ENCODE assay signal across 15 cellular contexts in the genomic region with DNA sequence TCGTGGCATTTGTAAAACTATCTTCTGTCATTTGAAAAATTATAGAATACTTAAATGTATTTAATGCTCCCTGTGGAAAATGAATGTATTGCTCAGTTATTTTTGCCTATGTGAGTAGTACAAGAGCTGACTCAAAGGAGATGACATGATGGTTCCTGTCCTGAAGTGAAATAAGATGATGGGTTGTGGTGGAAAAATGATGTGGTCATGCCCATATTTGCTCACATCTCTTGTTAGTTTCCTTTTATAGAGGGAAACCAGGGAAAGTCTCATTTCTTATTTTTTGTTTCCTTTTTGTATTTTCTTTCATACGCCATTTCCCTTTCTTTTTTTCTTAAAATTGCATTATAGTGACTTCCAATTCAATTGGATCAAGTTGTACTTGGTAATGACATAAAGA. TPM values are rescaled to one million over a fixed set of nuclear protein-coding genes. Genes with fewer than 3 reads are reported as not detected.
DNase-seq lines count a peak whose midpoint lies in the region; ATAC-seq and TF ChIP-seq lines count a peak whose summit lies in the region.
"Had no signal": no experiment of that assay in that cellular context is flagged by ENCODE, and none has a peak within 500 bp of the region (broad histone marks: within the 10 kb centered on the region; RNA-seq: fewer than 3 reads in every experiment).

No MANE protein-coding gene starts in this region.

- H2BK120ac ChIP-seq in IMR-90 (ENCODE audit: low read depth, low read length): no peak overlapping the region

- H3K9me1 ChIP-seq in IMR-90 (ENCODE audit: insufficient read depth, low read length): no peaks in the 10 kb centered on the region

- H3K36me3 ChIP-seq in IMR-90 (ENCODE audit: control insufficient read depth, insufficient read depth, low read length): peaks cover 1% of the 10 kb centered on the region; the same call in 1 of the 2 replicates
- H3K36me3 ChIP-seq in sigmoid colon: no peaks in the 10 kb centered on the region
- H3K36me3 ChIP-seq in A673 (ENCODE audit: insufficient read depth, low read length, poor library complexity, severe bottlenecking): no peaks in the 10 kb centered on the region

- H4K91ac ChIP-seq in IMR-90 (ENCODE audit: insufficient read depth, low read depth, low read length): no peak overlapping the region

- in situ Hi-C loops in IMR-90 (cut with MboI; ENCODE audit: low sequenced_read_pairs): no loop called here

- no peak overlapping the region for H3K4ac ChIP-seq in IMR-90 (ENCODE audit: low read depth, low read length)

- dilution Hi-C loops in IMR-90 (cut with HindIII; ENCODE audit: low sequenced_read_pairs, unreplicated experiment): no loop called here

- H3K27ac ChIP-seq in IMR-90 (ENCODE audit: insufficient read depth, low read length): no peak overlapping the region
- H3K27ac ChIP-seq in sigmoid colon: peak overlapping the region in 3 of 4 donors; percentile 15 to 72 (median 65)
- H3K27ac ChIP-seq in A673 (ENCODE audit: low read depth, low read length, poor library complexity, severe bottlenecking): no peak overlapping the region
- H3K27ac ChIP-seq: VCaP had no signal

- H3K9ac ChIP-seq in IMR-90 (ENCODE audit: low read depth, low read length): no peak overlapping the region

- H3K4me1 ChIP-seq in IMR-90 (ENCODE audit: control insufficient read depth, insufficient read depth, low read length) (0 out of 2 replicates have a peak, but pooled peaks cover 2% of the 10 kb centered on the region), sigmoid colon (peaks cover 0 to 32% (median 11%) of the 10 kb centered on the region in 4 donors), A673 (ENCODE audit: insufficient read depth, low read length, poor library complexity, severe bottlenecking) (peaks cover 41% of the 10 kb centered on the region)

- H3K79me1 ChIP-seq in IMR-90 (ENCODE audit: low read depth in 1 of 2, low read length in 2 of 2): 0 out of 4 replicates have a peak, but pooled peaks cover 3% of the 10 kb centered on the region in 2 experiments

- peak overlapping the region; percentile 58; the same call in 1 of the 2 replicates for H3K4me2 ChIP-seq in IMR-90 (ENCODE audit: low read depth, low read length)

- no peak overlapping the region for H2AK5ac ChIP-seq in IMR-90 (ENCODE audit: low read depth, low read length)

- BruUV-seq in IMR-90 (replicated peaks; lab: Mats Ljungman, UMichigan) (no TSS peak), A673 (replicated peaks; lab: Mats Ljungman, UMichigan) (no TSS peak)

- CTCF ChIA-PET in IMR-90 (lab: Yijun Ruan, JAX): no interaction called here
- CTCF ChIA-PET in A673 (lab: Charles Lee): no interaction called here

- H2BK20ac ChIP-seq in IMR-90 (ENCODE audit: low read depth, low read length): no peak overlapping the region

- POLR2A ChIA-PET in IMR-90 (lab: Charles Lee; ENCODE audit: unreplicated experiment): no interaction called here
- POLR2A ChIA-PET in A673 (lab: Charles Lee; ENCODE audit: low non-redundant PET): no interaction called here

- peak overlapping the region; percentile 74 for H2BK5ac ChIP-seq in IMR-90 (ENCODE audit: low read depth, low read length, poor library complexity, severe bottlenecking)

- DNase-seq in IMR-90 (peak; percentile 64), dermis blood vessel endothelial cell (peak; percentile 71), sigmoid colon (no peak), NCI-H2029 (lab: John Stamatoyannopoulos, UW) (no peak), A673 (ENCODE audit: low spot score) (no peak)
- no peak for DNase-seq in activated naive CD4-positive, alpha-beta T cell (lab: John Stamatoyannopoulos, UW)
- DNase-seq: activated gamma-delta T cell; DMS153; effector CD4-positive, alpha-beta T cell; natural killer cell; stimulated activated CD4-positive, alpha-beta T cell treated with anti-CD3 and anti-CD28 coated beads, Interleukin-15, amount 100 ng/mL, for 24 hours had no signal

- H3K9me3 ChIP-seq in IMR-90 (ENCODE audit: control insufficient read depth, insufficient read depth, low read length) (no peaks in the 10 kb centered on the region), sigmoid colon (no peaks in the 10 kb centered on the region), A673 (ENCODE audit: low read depth, low read length, poor library complexity, severe bottlenecking) (no peaks in the 10 kb centered on the region)

- no peak overlapping the region for H3K23ac ChIP-seq in IMR-90 (ENCODE audit: low read depth, low read length)

- TF ChIP-seq CTCF in IMR-90 (conservative IDR thresholded peaks at IDR 0.05; ENCODE audit: low read depth, low read length) (no peak), sigmoid colon (IDR thresholded peaks at IDR 0.05) (no peak), A673 (conservative IDR thresholded peaks at IDR 0.05; ENCODE audit: low read depth, low read length) (no peak)

- TF ChIP-seq RAD21 in IMR-90 (IDR thresholded peaks at IDR 0.05; ENCODE audit: low read length): no peak

- H3K4me3 ChIP-seq in IMR-90 (ENCODE audit: insufficient read depth, low read depth, low read length) (no peak overlapping the region), sigmoid colon (no peak overlapping the region), A673 (ENCODE audit: low read depth, low read length, poor library complexity, severe bottlenecking) (no peak overlapping the region)
- H3K4me3 ChIP-seq: GM23338 had no signal

- intact Hi-C loops in IMR-90 (cut with micrococcal nuclease) (loop anchor here (5.0 kb wide), 1 partner anchor 58 kb away; no protein-coding TSS in a partner anchor), sigmoid colon (cut with DNase I) (no loop called here), A673 (cut with micrococcal nuclease; ENCODE audit: unreplicated experiment) (no loop called here)

- H3K27me3 ChIP-seq in IMR-90 (ENCODE audit: control insufficient read depth, insufficient read depth, low read length) (peaks cover 3% of the 10 kb centered on the region), sigmoid colon (no peaks in the 10 kb centered on the region), A673 (replicated peaks; ENCODE audit: insufficient read depth, low read depth, low read length, poor library complexity) (peaks cover 40% of the 10 kb centered on the region)

- TF ChIP-seq EP300 in sigmoid colon (IDR thresholded peaks at IDR 0.05): no peak

- H4K8ac ChIP-seq in IMR-90 (ENCODE audit: low read depth in 2 of 2, low read length in 2 of 2): no peak overlapping the region

- no peak overlapping the region for H3K56ac ChIP-seq in IMR-90 (ENCODE audit: extremely low read depth, insufficient read depth, low read length)

- no peak overlapping the region for H4K5ac ChIP-seq in IMR-90 (ENCODE audit: low read depth, low read length)

- WGBS in IMR-90 (ENCODE audit: extremely low coverage in 2 of 2, insufficient read length in 1 of 2), 2 experiments: no CpG with 5 or more reads among the region's 2 CpGs
- 73 to 89% methylated on average over 2 of the region's 2 CpGs for WGBS in sigmoid colon, 2 donors

- ATAC-seq in GM19351 (IDR thresholded peaks at IDR 0.05; ENCODE audit: unreplicated experiment) (peak; percentile 83), IMR-90 (ENCODE audit: low read depth) (no peak; the same call in 1 of the 2 replicates), GM21526 (IDR thresholded peaks at IDR 0.05; ENCODE audit: low FRiP score, unreplicated experiment) (no peak)
- ATAC-seq: GM23338, natural killer cell had no signal

- H2AFZ ChIP-seq in IMR-90 (replicated peaks; ENCODE audit: low read length, poor library complexity): no peak overlapping the region
- H2AFZ ChIP-seq: GM23338 had no signal

- H3K14ac ChIP-seq in IMR-90 (replicated peaks; ENCODE audit: low read depth, low read length): no peak overlapping the region

- TF ChIP-seq POLR2A in IMR-90 (IDR thresholded peaks at IDR 0.05; ENCODE audit: low read depth, low read length) (no peak), sigmoid colon (IDR thresholded peaks at IDR 0.05) (no peak)

- H2AK9ac ChIP-seq in IMR-90 (replicated peaks; ENCODE audit: low read depth, low read length, poor library complexity): no peak overlapping the region

- H2BK15ac ChIP-seq in IMR-90 (ENCODE audit: low read depth, low read length): no peak overlapping the region

- peaks cover 6% of the 10 kb centered on the region; the same call in 1 of the 2 replicates for H4K20me1 ChIP-seq in IMR-90 (ENCODE audit: insufficient read depth, low read length)

- H3K18ac ChIP-seq in IMR-90 (ENCODE audit: low read depth, low read length): no peak overlapping the region

TF ChIP-seq in IMR-90, 13 proteins besides CTCF, POLR2A, EP300 and RAD21 (continues in another document):
- TF ChIP-seq SMC3 (IDR thresholded peaks at IDR 0.05; ENCODE audit: low read depth, low read length) (no peak), NFE2L2 (IDR thresholded peaks at IDR 0.05; ENCODE audit: low read depth, low read length) (no peak), MAFK (IDR thresholded peaks at IDR 0.05; ENCODE audit: low read depth, low read length) (no peak), CEBPB (IDR thresholded peaks at IDR 0.05; ENCODE audit: low read depth, low read length) (no peak), RCOR1 (IDR thresholded peaks at IDR 0.05; ENCODE audit: insufficient replicate concordance, low read length) (no peak), CHD1 (IDR thresholded peaks at IDR 0.05; ENCODE audit: low read depth, low read length) (no peak)
- TF ChIP-seq, protein P1, sequence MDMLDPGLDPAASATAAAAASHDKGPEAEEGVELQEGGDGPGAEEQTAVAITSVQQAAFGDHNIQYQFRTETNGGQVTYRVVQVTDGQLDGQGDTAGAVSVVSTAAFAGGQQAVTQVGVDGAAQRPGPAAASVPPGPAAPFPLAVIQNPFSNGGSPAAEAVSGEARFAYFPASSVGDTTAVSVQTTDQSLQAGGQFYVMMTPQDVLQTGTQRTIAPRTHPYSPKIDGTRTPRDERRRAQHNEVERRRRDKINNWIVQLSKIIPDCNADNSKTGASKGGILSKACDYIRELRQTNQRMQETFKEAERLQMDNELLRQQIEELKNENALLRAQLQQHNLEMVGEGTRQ (IDR thresholded peaks at IDR 0.05; ENCODE audit: low read depth, low read length): no peak
- TF ChIP-seq, protein P2, sequence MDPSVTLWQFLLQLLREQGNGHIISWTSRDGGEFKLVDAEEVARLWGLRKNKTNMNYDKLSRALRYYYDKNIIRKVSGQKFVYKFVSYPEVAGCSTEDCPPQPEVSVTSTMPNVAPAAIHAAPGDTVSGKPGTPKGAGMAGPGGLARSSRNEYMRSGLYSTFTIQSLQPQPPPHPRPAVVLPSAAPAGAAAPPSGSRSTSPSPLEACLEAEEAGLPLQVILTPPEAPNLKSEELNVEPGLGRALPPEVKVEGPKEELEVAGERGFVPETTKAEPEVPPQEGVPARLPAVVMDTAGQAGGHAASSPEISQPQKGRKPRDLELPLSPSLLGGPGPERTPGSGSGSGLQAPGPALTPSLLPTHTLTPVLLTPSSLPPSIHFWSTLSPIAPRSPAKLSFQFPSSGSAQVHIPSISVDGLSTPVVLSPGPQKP (IDR thresholded peaks at IDR 0.05; ENCODE audit: borderline replicate concordance, low read depth, low read length): no peak

RNA-seq across cellular contexts. Expression of a gene that starts 23.7 kb away (rescaled TPM):
- total RNA-seq in IMR-90 (2012; rRNA removed) (252 and 370 TPM in 2 replicates), dermis blood vessel endothelial cell (530 and 538 TPM in 2 replicates), sigmoid colon (10 to 100 TPM; 50.2 to 71.5 (median 59.2) TPM), A673 (2021) (75.7 and 88.2 TPM in 2 replicates)
- polyA plus RNA-seq in IMR-90 (2012; rRNA removed) (123 and 158 TPM in 2 replicates), sigmoid colon (10 to 100 TPM in 2 of 3 donors, 1 to 10 TPM in 1; 8.3 to 23.1 (median 13.2) TPM)
- 14.7 and 45.1 TPM in 2 replicates for polyA plus RNA-seq in IMR-90 (2012; cell fraction: cytosol; rRNA removed)
- 5.9 and 65.2 TPM in 2 replicates for polyA plus RNA-seq in IMR-90 (2012; cell fraction: nucleus; rRNA removed; ENCODE audit: low replicate concordance)

Comparison
In these comparisons a context has a peak if more than half of its experiments do, and no peak if none do; other contexts are left out.
1. DNase-seq: peak in IMR-90 (single experiment) and dermis blood vessel endothelial cell (single experiment); none in sigmoid colon (single experiment), NCI-H2029 (single experiment), activated naive CD4-positive, alpha-beta T cell (0 of 4) and A673 (single experiment).
2. H3K27ac ChIP-seq: peak in sigmoid colon (3 of 4); none in IMR-90 (single experiment) and A673 (single experiment).